1 cellular context compared by ENCODE assay signal in the genomic region with DNA sequence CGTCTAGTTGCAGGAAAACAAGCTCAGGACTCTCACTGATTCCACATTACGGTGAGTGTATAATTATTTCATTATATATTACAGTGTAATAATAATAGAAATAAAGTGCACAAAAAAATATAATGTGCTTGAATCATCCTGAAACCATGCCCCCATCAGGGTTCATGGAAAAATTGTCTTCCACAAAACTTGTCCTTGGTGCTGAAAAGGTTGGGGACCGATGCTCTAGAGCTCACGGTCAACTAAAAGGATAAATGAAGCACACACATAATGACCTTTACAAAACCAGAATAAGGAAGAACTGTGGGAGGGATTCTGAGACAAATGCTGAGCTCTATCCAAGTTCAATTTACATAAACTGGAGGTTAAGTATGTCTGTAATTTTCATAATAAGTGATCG.
TF ChIP-seq lines count a peak whose summit lies in the region.

No MANE protein-coding gene starts in this region.

TF ChIP-seq in GM23338, 12 proteins besides CTCF, POLR2A, EP300 and RAD21 (continued from another document):
- TF ChIP-seq, protein P1, sequence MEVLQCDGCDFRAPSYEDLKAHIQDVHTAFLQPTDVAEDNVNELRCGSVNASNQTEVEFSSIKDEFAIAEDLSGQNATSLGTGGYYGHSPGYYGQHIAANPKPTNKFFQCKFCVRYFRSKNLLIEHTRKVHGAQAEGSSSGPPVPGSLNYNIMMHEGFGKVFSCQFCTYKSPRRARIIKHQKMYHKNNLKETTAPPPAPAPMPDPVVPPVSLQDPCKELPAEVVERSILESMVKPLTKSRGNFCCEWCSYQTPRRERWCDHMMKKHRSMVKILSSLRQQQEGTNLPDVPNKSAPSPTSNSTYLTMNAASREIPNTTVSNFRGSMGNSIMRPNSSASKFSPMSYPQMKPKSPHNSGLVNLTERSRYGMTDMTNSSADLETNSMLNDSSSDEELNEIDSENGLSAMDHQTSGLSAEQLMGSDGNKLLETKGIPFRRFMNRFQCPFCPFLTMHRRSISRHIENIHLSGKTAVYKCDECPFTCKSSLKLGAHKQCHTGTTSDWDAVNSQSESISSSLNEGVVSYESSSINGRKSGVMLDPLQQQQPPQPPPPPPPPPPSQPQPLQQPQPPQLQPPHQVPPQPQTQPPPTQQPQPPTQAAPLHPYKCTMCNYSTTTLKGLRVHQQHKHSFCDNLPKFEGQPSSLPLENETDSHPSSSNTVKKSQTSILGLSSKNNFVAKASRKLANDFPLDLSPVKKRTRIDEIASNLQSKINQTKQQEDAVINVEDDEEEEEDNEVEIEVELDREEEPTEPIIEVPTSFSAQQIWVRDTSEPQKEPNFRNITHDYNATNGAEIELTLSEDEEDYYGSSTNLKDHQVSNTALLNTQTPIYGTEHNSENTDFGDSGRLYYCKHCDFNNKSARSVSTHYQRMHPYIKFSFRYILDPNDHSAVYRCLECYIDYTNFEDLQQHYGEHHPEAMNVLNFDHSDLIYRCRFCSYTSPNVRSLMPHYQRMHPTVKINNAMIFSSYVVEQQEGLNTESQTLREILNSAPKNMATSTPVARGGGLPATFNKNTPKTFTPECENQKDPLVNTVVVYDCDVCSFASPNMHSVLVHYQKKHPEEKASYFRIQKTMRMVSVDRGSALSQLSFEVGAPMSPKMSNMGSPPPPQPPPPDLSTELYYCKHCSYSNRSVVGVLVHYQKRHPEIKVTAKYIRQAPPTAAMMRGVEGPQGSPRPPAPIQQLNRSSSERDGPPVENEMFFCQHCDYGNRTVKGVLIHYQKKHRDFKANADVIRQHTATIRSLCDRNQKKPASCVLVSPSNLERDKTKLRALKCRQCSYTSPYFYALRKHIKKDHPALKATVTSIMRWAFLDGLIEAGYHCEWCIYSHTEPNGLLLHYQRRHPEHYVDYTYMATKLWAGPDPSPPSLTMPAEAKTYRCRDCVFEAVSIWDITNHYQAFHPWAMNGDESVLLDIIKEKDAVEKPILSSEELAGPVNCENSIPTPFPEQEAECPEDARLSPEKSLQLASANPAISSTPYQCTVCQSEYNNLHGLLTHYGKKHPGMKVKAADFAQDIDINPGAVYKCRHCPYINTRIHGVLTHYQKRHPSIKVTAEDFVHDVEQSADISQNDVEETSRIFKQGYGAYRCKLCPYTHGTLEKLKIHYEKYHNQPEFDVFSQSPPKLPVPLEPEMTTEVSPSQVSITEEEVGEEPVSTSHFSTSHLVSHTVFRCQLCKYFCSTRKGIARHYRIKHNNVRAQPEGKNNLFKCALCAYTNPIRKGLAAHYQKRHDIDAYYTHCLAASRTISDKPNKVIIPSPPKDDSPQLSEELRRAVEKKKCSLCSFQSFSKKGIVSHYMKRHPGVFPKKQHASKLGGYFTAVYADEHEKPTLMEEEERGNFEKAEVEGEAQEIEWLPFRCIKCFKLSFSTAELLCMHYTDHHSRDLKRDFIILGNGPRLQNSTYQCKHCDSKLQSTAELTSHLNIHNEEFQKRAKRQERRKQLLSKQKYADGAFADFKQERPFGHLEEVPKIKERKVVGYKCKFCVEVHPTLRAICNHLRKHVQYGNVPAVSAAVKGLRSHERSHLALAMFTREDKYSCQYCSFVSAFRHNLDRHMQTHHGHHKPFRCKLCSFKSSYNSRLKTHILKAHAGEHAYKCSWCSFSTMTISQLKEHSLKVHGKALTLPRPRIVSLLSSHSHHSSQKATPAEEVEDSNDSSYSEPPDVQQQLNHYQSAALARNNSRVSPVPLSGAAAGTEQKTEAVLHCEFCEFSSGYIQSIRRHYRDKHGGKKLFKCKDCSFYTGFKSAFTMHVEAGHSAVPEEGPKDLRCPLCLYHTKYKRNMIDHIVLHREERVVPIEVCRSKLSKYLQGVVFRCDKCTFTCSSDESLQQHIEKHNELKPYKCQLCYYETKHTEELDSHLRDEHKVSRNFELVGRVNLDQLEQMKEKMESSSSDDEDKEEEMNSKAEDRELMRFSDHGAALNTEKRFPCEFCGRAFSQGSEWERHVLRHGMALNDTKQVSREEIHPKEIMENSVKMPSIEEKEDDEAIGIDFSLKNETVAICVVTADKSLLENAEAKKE (CRISPR knock-in tag; IDR thresholded peaks at IDR 0.05) = no peak
- TF ChIP-seq, protein P2, sequence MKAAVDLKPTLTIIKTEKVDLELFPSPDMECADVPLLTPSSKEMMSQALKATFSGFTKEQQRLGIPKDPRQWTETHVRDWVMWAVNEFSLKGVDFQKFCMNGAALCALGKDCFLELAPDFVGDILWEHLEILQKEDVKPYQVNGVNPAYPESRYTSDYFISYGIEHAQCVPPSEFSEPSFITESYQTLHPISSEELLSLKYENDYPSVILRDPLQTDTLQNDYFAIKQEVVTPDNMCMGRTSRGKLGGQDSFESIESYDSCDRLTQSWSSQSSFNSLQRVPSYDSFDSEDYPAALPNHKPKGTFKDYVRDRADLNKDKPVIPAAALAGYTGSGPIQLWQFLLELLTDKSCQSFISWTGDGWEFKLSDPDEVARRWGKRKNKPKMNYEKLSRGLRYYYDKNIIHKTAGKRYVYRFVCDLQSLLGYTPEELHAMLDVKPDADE (IDR thresholded peaks at IDR 0.05) = no peak
- TF ChIP-seq, protein P3, sequence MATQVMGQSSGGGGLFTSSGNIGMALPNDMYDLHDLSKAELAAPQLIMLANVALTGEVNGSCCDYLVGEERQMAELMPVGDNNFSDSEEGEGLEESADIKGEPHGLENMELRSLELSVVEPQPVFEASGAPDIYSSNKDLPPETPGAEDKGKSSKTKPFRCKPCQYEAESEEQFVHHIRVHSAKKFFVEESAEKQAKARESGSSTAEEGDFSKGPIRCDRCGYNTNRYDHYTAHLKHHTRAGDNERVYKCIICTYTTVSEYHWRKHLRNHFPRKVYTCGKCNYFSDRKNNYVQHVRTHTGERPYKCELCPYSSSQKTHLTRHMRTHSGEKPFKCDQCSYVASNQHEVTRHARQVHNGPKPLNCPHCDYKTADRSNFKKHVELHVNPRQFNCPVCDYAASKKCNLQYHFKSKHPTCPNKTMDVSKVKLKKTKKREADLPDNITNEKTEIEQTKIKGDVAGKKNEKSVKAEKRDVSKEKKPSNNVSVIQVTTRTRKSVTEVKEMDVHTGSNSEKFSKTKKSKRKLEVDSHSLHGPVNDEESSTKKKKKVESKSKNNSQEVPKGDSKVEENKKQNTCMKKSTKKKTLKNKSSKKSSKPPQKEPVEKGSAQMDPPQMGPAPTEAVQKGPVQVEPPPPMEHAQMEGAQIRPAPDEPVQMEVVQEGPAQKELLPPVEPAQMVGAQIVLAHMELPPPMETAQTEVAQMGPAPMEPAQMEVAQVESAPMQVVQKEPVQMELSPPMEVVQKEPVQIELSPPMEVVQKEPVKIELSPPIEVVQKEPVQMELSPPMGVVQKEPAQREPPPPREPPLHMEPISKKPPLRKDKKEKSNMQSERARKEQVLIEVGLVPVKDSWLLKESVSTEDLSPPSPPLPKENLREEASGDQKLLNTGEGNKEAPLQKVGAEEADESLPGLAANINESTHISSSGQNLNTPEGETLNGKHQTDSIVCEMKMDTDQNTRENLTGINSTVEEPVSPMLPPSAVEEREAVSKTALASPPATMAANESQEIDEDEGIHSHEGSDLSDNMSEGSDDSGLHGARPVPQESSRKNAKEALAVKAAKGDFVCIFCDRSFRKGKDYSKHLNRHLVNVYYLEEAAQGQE (IDR thresholded peaks at IDR 0.05; ENCODE audit: unreplicated experiment) = peak; percentile 43
